17 cellular contexts compared by ENCODE assay signal in genomic region chr6:159056432-159056831, GRCh38. TPM values are rescaled to one million over a fixed set of nuclear protein-coding genes. Genes with fewer than 3 reads are reported as not detected.
A peak's percentile ranks its signal among the peaks of the same experiment; 100 is the strongest.
DNase-seq lines count a peak whose midpoint lies in the region; ATAC-seq and TF ChIP-seq lines count a peak whose summit lies in the region.
"Had no signal": no experiment of that assay in that cellular context is flagged by ENCODE, and none has a peak within 500 bp of the region (broad histone marks: within the 10 kb centered on the region; RNA-seq: fewer than 3 reads in every experiment).

No MANE protein-coding gene starts in this region.

- intact Hi-C loops in activated CD4-positive, alpha-beta T cell treated with anti-CD3 and anti-CD28 coated beads, Interleukin-2, amount 10 ng/mL, durations not matched to agents 24 days and 14 days (cut with micrococcal nuclease): no loop called here

- TF ChIP-seq CTCF in HL-60 (IDR thresholded peaks at IDR 0.05; ENCODE audit: insufficient read depth, low read length) (no peak), neutrophil (IDR thresholded peaks at IDR 0.05) (no peak), H9 (conservative IDR thresholded peaks at IDR 0.05) (no peak)

- H3K4me1 ChIP-seq in neutrophil (ENCODE audit: control insufficient read depth in 1 of 2, insufficient read depth in 1 of 2, low read depth in 1 of 2, low read length in 1 of 2): peaks cover 69 to 81% of the 10 kb centered on the region in 2 experiments
- H3K4me1 ChIP-seq in H9 (ENCODE audit: insufficient read depth, low read length): no peaks in the 10 kb centered on the region
- H3K4me1 ChIP-seq: adrenal gland, gastroesophageal sphincter had no signal

- no peak overlapping the region for H3K4me2 ChIP-seq in H9 (ENCODE audit: insufficient read depth, insufficient read length, low read length)

- no peaks in the 10 kb centered on the region for H3K79me1 ChIP-seq in H9 (ENCODE audit: insufficient read depth, low read depth, low read length, poor library complexity, severe bottlenecking)

- H4K5ac ChIP-seq in H9 (ENCODE audit: insufficient read length, low read depth, low read length): no peak overlapping the region

- H3K36me3 ChIP-seq in neutrophil: no peaks in the 10 kb centered on the region
- H3K36me3 ChIP-seq: adrenal gland, gastroesophageal sphincter, thoracic aorta had no signal

- no peak overlapping the region for H2AK5ac ChIP-seq in H9 (ENCODE audit: insufficient read length, low read length)

- H3K4me3 Mint-ChIP-seq in activated CD4-positive, alpha-beta T cell treated with anti-CD3 and anti-CD28 coated beads, Interleukin-2, amount 10 ng/mL, durations not matched to agents 24 days and 14 days: peak overlapping the region; percentile 70
- H3K4me3 Mint-ChIP-seq in activated naive CD8-positive, alpha-beta T cell: peak overlapping the region; percentile 63
- H3K4me3 Mint-ChIP-seq in H9: no peak overlapping the region
- H3K4me3 Mint-ChIP-seq: mesothelial cell of epicardium had no signal

- peak overlapping the region; percentile 94 for H3K27ac Mint-ChIP-seq in activated CD4-positive, alpha-beta T cell treated with anti-CD3 and anti-CD28 coated beads, Interleukin-2, amount 10 ng/mL, durations not matched to agents 24 days and 14 days
- H3K27ac Mint-ChIP-seq in activated naive CD8-positive, alpha-beta T cell: peak overlapping the region; percentile 97
- no peak overlapping the region; a peak in 1 of 7 replicates for H3K27ac Mint-ChIP-seq in H9
- H3K27ac Mint-ChIP-seq: mesothelial cell of epicardium; T-helper 1 cell treated with Interleukin-12 subunit alpha and Interleukin-12 subunit beta and Interleukin-4 antibody, amounts not matched to agents 30 μg/mL and 1 μg/mL, for 36 hours had no signal

- H3K14ac ChIP-seq in H9 (ENCODE audit: insufficient read depth, low read length): no peak overlapping the region

- H3K18ac ChIP-seq in H9 (ENCODE audit: insufficient read length, low read depth, low read length): no peak overlapping the region

- H3K23ac ChIP-seq in H9 (ENCODE audit: insufficient read length, low read depth, low read length): no peak overlapping the region

- H3K27me3 ChIP-seq in HL-60 (ENCODE audit: insufficient read depth, poor library complexity, severe bottlenecking) (no peaks in the 10 kb centered on the region), neutrophil (no peaks in the 10 kb centered on the region), H9 (ENCODE audit: insufficient read depth, low read length) (no peaks in the 10 kb centered on the region)
- H3K27me3 ChIP-seq: adrenal gland had no signal

- H3K4ac ChIP-seq in H9 (ENCODE audit: low read depth, low read length): no peak overlapping the region

- no peak for ATAC-seq in HG02642 (IDR thresholded peaks at IDR 0.05; ENCODE audit: poor library complexity, unreplicated experiment)
- ATAC-seq: gastroesophageal sphincter, Panc1 had no signal

- no peak overlapping the region for H3T11ph ChIP-seq in H9 (ENCODE audit: low read length)

- no peak overlapping the region for H2BK20ac ChIP-seq in H9 (ENCODE audit: low read depth, low read length, poor library complexity, severe bottlenecking)

- H3K23me2 ChIP-seq in H9 (ENCODE audit: insufficient read length, low read depth, low read length, poor library complexity, severe bottlenecking): no peaks in the 10 kb centered on the region

- WGBS in H9 (ENCODE audit: extremely low coverage, insufficient read length, low lambda C conversion rate): no CpG with 5 or more reads among the region's 2 CpGs

- no peak overlapping the region for H4K8ac ChIP-seq in H9 (replicated peaks; ENCODE audit: insufficient read length, low read depth, low read length)

- H2BK120ac ChIP-seq in H9 (ENCODE audit: low read depth, low read length, poor library complexity, severe bottlenecking): no peak overlapping the region

- no peaks in the 10 kb centered on the region for H4K20me1 ChIP-seq in H9 (ENCODE audit: control insufficient read depth, insufficient read depth, insufficient read length)

- DNase-seq in activated CD4-positive, alpha-beta T cell treated with anti-CD3 and anti-CD28 coated beads, Interleukin-2, amount 10 ng/mL, durations not matched to agents 24 days and 14 days: no peak
- no peak for DNase-seq in activated CD4-positive, alpha-beta T cell treated with anti-CD3 and anti-CD28 coated beads, Interleukin-2, amount 50 U/mL, for 4 hours
- no peak for DNase-seq in HL-60 (ENCODE audit: low read depth in 1 of 2, low spot score in 1 of 2)
- DNase-seq in islet precursor cell: no peak
- DNase-seq in H9: no peak
- DNase-seq: activated CD4-positive, alpha-beta T cell treated with anti-CD3 and anti-CD28 coated beads for 4 hours; adrenal gland; MM.1S; NCI-H345 had no signal

- H3K56ac ChIP-seq in H9 (ENCODE audit: insufficient read length, low read depth, low read length): no peak overlapping the region

- no peak overlapping the region for H2AFZ ChIP-seq in H9 (ENCODE audit: low read length)

- no peak overlapping the region for H2BK12ac ChIP-seq in H9 (ENCODE audit: insufficient read length, low read depth, low read length)

- no peak overlapping the region for H2BK15ac ChIP-seq in H9 (ENCODE audit: low read depth, low read length)

- H3K79me2 ChIP-seq in H9 (ENCODE audit: insufficient read depth, low read length): no peaks in the 10 kb centered on the region

- no peaks in the 10 kb centered on the region for H3K9me3 ChIP-seq in neutrophil
- H3K9me3 ChIP-seq in H9 (ENCODE audit: control insufficient read depth, low read depth, low read length): no peaks in the 10 kb centered on the region
- H3K9me3 ChIP-seq: adrenal gland, gastroesophageal sphincter, thoracic aorta had no signal

- H4K91ac ChIP-seq in H9 (ENCODE audit: insufficient read length, low read depth, low read length): no peak overlapping the region

- peak overlapping the region; percentile 90 for H3K27ac ChIP-seq in HL-60 (replicated peaks)
- peak overlapping the region; percentile 94 for H3K27ac ChIP-seq in neutrophil
- no peak overlapping the region for H3K27ac ChIP-seq in H9 (ENCODE audit: insufficient read length, low read depth, low read length)
- H3K27ac ChIP-seq: adrenal gland, gastroesophageal sphincter, thoracic aorta had no signal

- no peak overlapping the region for H2BK5ac ChIP-seq in H9 (ENCODE audit: insufficient read length, low read length)

- H3K4me3 ChIP-seq in HL-60 (replicated peaks; ENCODE audit: insufficient read depth, low read length) (no peak overlapping the region), neutrophil (ENCODE audit: low read depth in 1 of 2, low read length in 1 of 2) (peak overlapping the region; percentile 48 to 60)
- H3K4me3 ChIP-seq: adrenal gland, gastroesophageal sphincter, thoracic aorta had no signal

- H3K9ac ChIP-seq in H9 (ENCODE audit: extremely low read depth, insufficient read length, low read length): no peak overlapping the region

- peaks cover 65% of the 10 kb centered on the region for H3K4me1 Mint-ChIP-seq in activated CD4-positive, alpha-beta T cell treated with anti-CD3 and anti-CD28 coated beads, Interleukin-2, amount 10 ng/mL, durations not matched to agents 24 days and 14 days
- H3K4me1 Mint-ChIP-seq in activated naive CD8-positive, alpha-beta T cell (ENCODE audit: low read depth): peaks cover 89% of the 10 kb centered on the region
- H3K4me1 Mint-ChIP-seq in H9: peaks cover 11 to 12% of the 10 kb centered on the region in 2 experiments
- H3K4me1 Mint-ChIP-seq: mesothelial cell of epicardium had no signal

- H3K27me3 Mint-ChIP-seq in activated CD4-positive, alpha-beta T cell treated with anti-CD3 and anti-CD28 coated beads, Interleukin-2, amount 10 ng/mL, durations not matched to agents 24 days and 14 days: peaks cover 1% of the 10 kb centered on the region
- no peaks in the 10 kb centered on the region for H3K27me3 Mint-ChIP-seq in activated naive CD8-positive, alpha-beta T cell
- peaks cover 17% of the 10 kb centered on the region for H3K27me3 Mint-ChIP-seq in H9 (ENCODE audit: low read depth)

- H3K9me3 Mint-ChIP-seq in activated CD4-positive, alpha-beta T cell treated with anti-CD3 and anti-CD28 coated beads, Interleukin-2, amount 10 ng/mL, durations not matched to agents 24 days and 14 days: peaks cover 4% of the 10 kb centered on the region
- no peaks in the 10 kb centered on the region for H3K9me3 Mint-ChIP-seq in activated naive CD8-positive, alpha-beta T cell (ENCODE audit: low read depth)
- no peaks in the 10 kb centered on the region; a peak in 1 of 5 replicates for H3K9me3 Mint-ChIP-seq in H9
- H3K9me3 Mint-ChIP-seq: mesothelial cell of epicardium had no signal

- peaks cover 2% of the 10 kb centered on the region for H3K36me3 Mint-ChIP-seq in activated CD4-positive, alpha-beta T cell treated with anti-CD3 and anti-CD28 coated beads, Interleukin-2, amount 10 ng/mL, durations not matched to agents 24 days and 14 days (ENCODE audit: low read depth)
- H3K36me3 Mint-ChIP-seq in activated naive CD8-positive, alpha-beta T cell: peaks cover 2% of the 10 kb centered on the region
- H3K36me3 Mint-ChIP-seq in H9 (ENCODE audit: insufficient read depth in 1 of 3, low read depth in 3 of 3): no peaks in the 10 kb centered on the region
- H3K36me3 Mint-ChIP-seq: mesothelial cell of epicardium had no signal

RNA-seq across cellular contexts. Expression of gene TAGAP, which starts 11.6 kb away (rescaled TPM):
- total RNA-seq in activated CD4-positive, alpha-beta T cell treated with anti-CD3 and anti-CD28 coated beads, Interleukin-2, amount 10 ng/mL, durations not matched to agents 24 days and 14 days: 183 and 187 TPM in 2 replicates
- total RNA-seq in H9 (2021): not detected in 2 replicates

RNA-seq across cellular contexts. Expression of gene RSPH3, which starts 56.4 kb away (rescaled TPM):
- 4.7 and 5.1 TPM in 2 replicates for total RNA-seq in activated CD4-positive, alpha-beta T cell treated with anti-CD3 and anti-CD28 coated beads, Interleukin-2, amount 10 ng/mL, durations not matched to agents 24 days and 14 days
- 1.8 and 2.2 TPM in 2 replicates for total RNA-seq in H9 (2021)

Comparison
In these comparisons a context has a peak if more than half of its experiments do, and no peak if none do; other contexts are left out.
1. H3K27ac Mint-ChIP-seq: peak in activated CD4-positive, alpha-beta T cell treated with anti-CD3 and anti-CD28 coated beads, Interleukin-2, amount 10 ng/mL, durations not matched to agents 24 days and 14 days (single experiment) and activated naive CD8-positive, alpha-beta T cell (single experiment); none in H9 (0 of 3).
2. H3K4me3 Mint-ChIP-seq: peak in activated CD4-positive, alpha-beta T cell treated with anti-CD3 and anti-CD28 coated beads, Interleukin-2, amount 10 ng/mL, durations not matched to agents 24 days and 14 days (single experiment) and activated naive CD8-positive, alpha-beta T cell (single experiment); none in H9 (0 of 2).
3. RNA of gene TAGAP, which starts 11.6 kb away (total RNA-seq): 183 to 187 TPM in activated CD4-positive, alpha-beta T cell treated with anti-CD3 and anti-CD28 coated beads, Interleukin-2, amount 10 ng/mL, durations not matched to agents 24 days and 14 days; not detected in H9; every median in the first group is over 100 times any median in the second.